In the genomic region with DNA sequence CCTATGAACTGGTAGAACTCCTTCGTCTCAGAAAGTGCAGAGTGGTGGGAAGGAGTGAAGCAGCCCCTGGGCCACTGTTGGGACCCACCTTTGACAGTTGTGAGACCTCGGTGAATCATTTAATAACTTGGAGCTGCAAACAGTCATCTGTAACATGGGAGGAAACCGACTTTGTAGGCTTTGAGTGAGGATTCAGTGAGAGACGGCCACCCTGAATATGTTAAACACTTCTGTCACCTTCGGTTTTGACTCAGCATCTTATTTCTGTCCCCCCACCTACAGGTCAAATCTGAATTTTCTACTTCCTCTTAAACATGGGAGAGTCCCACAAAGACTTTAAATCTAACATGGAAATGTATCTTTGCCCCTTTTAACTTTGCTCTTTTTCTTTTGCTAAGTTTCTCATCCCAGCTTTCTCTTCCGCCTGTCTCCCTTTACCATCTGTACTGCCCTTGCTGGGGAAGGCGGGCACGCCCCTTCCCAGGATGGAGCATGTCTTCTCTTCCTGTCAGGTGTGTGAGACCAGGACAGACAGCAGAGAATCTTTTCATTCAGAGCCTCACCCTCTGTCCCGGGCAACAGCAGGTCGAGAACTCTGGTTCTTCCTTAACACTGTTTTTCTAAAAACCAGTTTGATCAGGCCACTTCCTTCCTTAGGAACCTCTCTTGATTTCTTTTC, we compare ENCODE assay signal across 9 cellular contexts. TPM values are rescaled to one million over a fixed set of nuclear protein-coding genes. Genes with fewer than 3 reads are reported as not detected.
DNase-seq lines count a peak whose midpoint lies in the region; ATAC-seq, FAIRE-seq and TF ChIP-seq lines count a peak whose summit lies in the region.
"Had no signal": no experiment of that assay in that cellular context is flagged by ENCODE, and none has a peak within 500 bp of the region (broad histone marks: within the 10 kb centered on the region; RNA-seq: fewer than 3 reads in every experiment).

No MANE protein-coding gene starts in this region.

- DNase-seq in GM18507 (ENCODE audit: extremely low spot score, insufficient read length, low read depth) (peak; percentile 28), germinal center (ENCODE audit: low spot score) (peak; percentile 12), omental fat pad (ENCODE audit: low spot score) (no peak), NCI-H510A (lab: John Stamatoyannopoulos, UW) (no peak), RWPE1 (ENCODE audit: low spot score) (no peak), cortex of kidney (lab: John Stamatoyannopoulos, UW) (no peak)
- DNase-seq: NCI-H82 had no signal

- ATAC-seq in GM21423 (IDR thresholded peaks at IDR 0.05; ENCODE audit: unreplicated experiment) (peak; percentile 95), HG03378 (IDR thresholded peaks at IDR 0.05; ENCODE audit: unreplicated experiment) (peak; percentile 97), omental fat pad (ENCODE audit: low FRiP score) (no peak)

- FAIRE-seq in GM18507 (lab: Jason Lieb, UNC): peak; percentile 96

- CTCF ChIA-PET in RWPE1 (lab: Yijun Ruan, JAX): no interaction called here

- no peak overlapping the region for H3K27ac ChIP-seq in RWPE1

- no peak for TF ChIP-seq CTCF in omental fat pad (IDR thresholded peaks at IDR 0.05)
- TF ChIP-seq CTCF in RWPE1 (conservative IDR thresholded peaks at IDR 0.05; ENCODE audit: low read depth): no peak

- POLR2A ChIA-PET in RWPE1 (lab: Yijun Ruan, JAX; ENCODE audit: low non-redundant PET): no interaction called here

RNA-seq across cellular contexts. Expression of a gene that starts 37.1 kb away (rescaled TPM):
- 10 to 100 TPM; 66.2 to 72.8 (median 69.5) TPM for total RNA-seq in omental fat pad

RNA-seq across cellular contexts. Expression of a gene that starts 45.1 kb away (rescaled TPM):
- total RNA-seq in omental fat pad: 10 to 100 TPM in 3 of 4 donors, 1 to 10 TPM in 1; 9.1 to 19.7 (median 14.8) TPM

Comparison
In these comparisons a context has a peak if more than half of its experiments do, and no peak if none do; other contexts are left out.
1. DNase-seq: peak in GM18507 (single experiment) and germinal center (single experiment); none in omental fat pad (single experiment), NCI-H510A (single experiment), RWPE1 (single experiment) and cortex of kidney (single experiment).